18 cellular contexts compared by ENCODE assay signal in genomic region chr14:55433880-55434804, GRCh38. TPM values are rescaled to one million over a fixed set of nuclear protein-coding genes. Genes with fewer than 3 reads are reported as not detected.
DNase-seq lines count a peak whose midpoint lies in the region; ATAC-seq, FAIRE-seq and TF ChIP-seq lines count a peak whose summit lies in the region.
"Had no signal": no experiment of that assay in that cellular context is flagged by ENCODE, and none has a peak within 500 bp of the region (broad histone marks: within the 10 kb centered on the region; RNA-seq: fewer than 3 reads in every experiment).

No MANE protein-coding gene starts in this region.

- peak overlapping the region; percentile 91 to 92 for H3K27ac Mint-ChIP-seq in T-cell

- H3K4me1 ChIP-seq in HepG2 (ENCODE audit: insufficient read depth, low read length) (peaks cover 33% of the 10 kb centered on the region), right lobe of liver (no peaks in the 10 kb centered on the region), K562 (replicated peaks in 1 of 2; ENCODE audit: control insufficient read depth in 2 of 2, insufficient read depth in 2 of 2, low read length in 2 of 2) (no peaks in the 10 kb centered on the region; a peak in 1 of 5 replicates), heart left ventricle (peaks cover 0 to 2% (median 0%) of the 10 kb centered on the region in 12 donors), colonic mucosa (no peaks in the 10 kb centered on the region)
- H3K4me1 ChIP-seq: ascending aorta, esophagus muscularis mucosa, tibial nerve had no signal

- H3K79me2 ChIP-seq in HepG2 (ENCODE audit: insufficient read depth, low read length): no peaks in the 10 kb centered on the region
- no peaks in the 10 kb centered on the region for H3K79me2 ChIP-seq in K562 (ENCODE audit: control insufficient read depth, insufficient read depth, low read length)

- H3K36me3 ChIP-seq in HepG2 (replicated peaks in 1 of 2; ENCODE audit: control insufficient read depth in 1 of 2, insufficient read depth in 2 of 2, low read length in 2 of 2): no peaks in the 10 kb centered on the region
- H3K36me3 ChIP-seq in right lobe of liver: no peaks in the 10 kb centered on the region
- H3K36me3 ChIP-seq in K562 (ENCODE audit: control insufficient read depth, insufficient read depth, low read length): no peaks in the 10 kb centered on the region
- H3K36me3 ChIP-seq in heart left ventricle: no peaks in the 10 kb centered on the region
- H3K36me3 ChIP-seq in colonic mucosa: no peaks in the 10 kb centered on the region
- H3K36me3 ChIP-seq: ascending aorta, esophagus muscularis mucosa, heart right ventricle, tibial nerve had no signal

- no peak overlapping the region for H3K9ac ChIP-seq in HepG2 (ENCODE audit: insufficient read depth, low read depth, low read length)
- no peak overlapping the region for H3K9ac ChIP-seq in K562 (ENCODE audit: insufficient read depth in 1 of 2, low read depth in 2 of 2, low read length in 2 of 2)
- H3K9ac ChIP-seq in colonic mucosa (ENCODE audit: low read depth in 2 of 2, low read length in 2 of 2): no peak overlapping the region

- POLR2A ChIA-PET in HepG2 (lab: Yijun Ruan, JAX): no interaction called here
- POLR2A ChIA-PET in T-cell (lab: Charles Lee): interaction anchor here (0.5 to 0.7 kb wide), 4 partner anchors 13 to 574 kb away, joined by 3 to 7 read pairs (median 4); no protein-coding TSS in a partner anchor
- POLR2A ChIA-PET in K562 (lab: Yijun Ruan, JAX): interaction anchor here (0.7 kb wide), 1 partner anchor 20 kb away, joined by 3 read pairs; no protein-coding TSS in a partner anchor
- POLR2A ChIA-PET in GM10248 (lab: Yijun Ruan, JAX): no interaction called here

- H3K4me1 Mint-ChIP-seq in T-cell: peaks cover 34 to 41% (median 36%) of the 10 kb centered on the region in 3 donors

- in situ Hi-C loops in HepG2 (cut with HindIII; ENCODE audit: extremely low pct_ligation_motif_present, low pct_unique_long_range_greater_than_20kb): loop anchor here (5.0 to 25.0 kb wide), 3 partner anchors 222 to 1041 kb away; no protein-coding TSS in a partner anchor
- in situ Hi-C loops in K562 (cut with MboI): no loop called here

- no peak overlapping the region for H2AFZ ChIP-seq in HepG2 (ENCODE audit: low read length)
- H2AFZ ChIP-seq in K562 (ENCODE audit: low read depth, low read length): no peak overlapping the region

- no peaks in the 10 kb centered on the region for H3K36me3 Mint-ChIP-seq in T-cell

- peak overlapping the region; percentile 28 to 63 (median 43) for H3K4me3 Mint-ChIP-seq in T-cell

- H3K9me3 ChIP-seq in HepG2 (ENCODE audit: low read length) (no peaks in the 10 kb centered on the region), right lobe of liver (no peaks in the 10 kb centered on the region), K562 (replicated peaks; ENCODE audit: control insufficient read depth, insufficient read depth, low read depth, low read length) (no peaks in the 10 kb centered on the region), heart left ventricle (no peaks in the 10 kb centered on the region), colonic mucosa (no peaks in the 10 kb centered on the region)
- H3K9me3 ChIP-seq: ascending aorta, esophagus muscularis mucosa, heart right ventricle, tibial nerve had no signal

- no peak for FAIRE-seq in HepG2 (lab: Jason Lieb, UNC)
- FAIRE-seq in K562 (lab: Jason Lieb, UNC): no peak
- FAIRE-seq: kidney had no signal

- no peak for TF ChIP-seq EP300 in HepG2 (IDR thresholded peaks at IDR 0.05; ENCODE audit: low read depth in 2 of 2, low read length in 2 of 2)
- no peak for TF ChIP-seq EP300 in HepG2 (CRISPR knock-in tag; IDR thresholded peaks at IDR 0.05; ENCODE audit: borderline replicate concordance)
- no peak for TF ChIP-seq EP300 in K562 (IDR thresholded peaks at IDR 0.05; ENCODE audit: low read length)

- ATAC-seq in HepG2 (no peak; the same call in 1 of the 3 replicates), right lobe of liver (no peak), T-cell (replicated peaks in 1 of 4) (peak; percentile 29 to 54 (median 36)), K562 (no peak), heart left ventricle (no peak)
- ATAC-seq: heart right ventricle, right cardiac atrium had no signal

- H4K20me1 ChIP-seq in HepG2 (ENCODE audit: insufficient read depth, low read length) (no peaks in the 10 kb centered on the region), K562 (replicated peaks; ENCODE audit: control insufficient read depth, insufficient read depth, low read length) (no peaks in the 10 kb centered on the region)

- TF ChIP-seq POLR2A in HepG2 (IDR thresholded peaks at IDR 0.05; ENCODE audit: insufficient read depth in 1 of 2, low read depth in 2 of 2, low read length in 2 of 2) (no peak), right lobe of liver (IDR thresholded peaks at IDR 0.05) (no peak), K562 (conservative IDR thresholded peaks at IDR 0.05) (no peak), heart left ventricle (IDR thresholded peaks at IDR 0.05) (no peak)

- H3K27ac ChIP-seq in HepG2 (ENCODE audit: extremely low read length, insufficient read depth, low read length): no peak overlapping the region
- no peak overlapping the region for H3K27ac ChIP-seq in right lobe of liver
- H3K27ac ChIP-seq in K562 (ENCODE audit: extremely low read depth, low read depth, low read length): no peak overlapping the region
- no peak overlapping the region for H3K27ac ChIP-seq in heart left ventricle
- H3K27ac ChIP-seq in colonic mucosa: no peak overlapping the region
- H3K27ac ChIP-seq: ascending aorta, esophagus muscularis mucosa, heart right ventricle, tibial nerve had no signal

- CTCF ChIA-PET in HepG2 (lab: Yijun Ruan, JAX; ENCODE audit: low intra/inter-chr PET ratio, low total read pairs) (no interaction called here), T-cell (lab: Charles Lee) (interaction anchor here (0.6 to 1.3 kb wide), 5 partner anchors 12 to 1761 kb away, joined by 3 to 6 read pairs (median 4); no protein-coding TSS in a partner anchor), K562 (lab: Yijun Ruan, JAX; ENCODE audit: low intra/inter-chr PET ratio) (interaction anchor here (0.6 kb wide), 1 partner anchor 747 kb away, joined by 3 read pairs; no protein-coding TSS in a partner anchor), GM10248 (lab: Yijun Ruan, JAX) (interaction anchor here (0.9 to 8.4 kb wide), 5 partner anchors 12 to 1057 kb away, joined by 3 to 72 read pairs (median 6); no protein-coding TSS in a partner anchor)

- H3K4me2 ChIP-seq in HepG2 (ENCODE audit: low read depth, low read length): peak overlapping the region; percentile 41
- H3K4me2 ChIP-seq in K562 (ENCODE audit: insufficient read depth, low read length): no peak overlapping the region

- H3K4me3 ChIP-seq in HepG2 (replicated peaks in 1 of 3; ENCODE audit: insufficient read depth in 1 of 3, low read depth in 2 of 3, low read length in 3 of 3) (peak overlapping the region in 1 of 3 experiments; percentile 15; a peak in 1 of 6 replicates), right lobe of liver (no peak overlapping the region), K562 (no peak overlapping the region), heart left ventricle (no peak overlapping the region), colonic mucosa (no peak overlapping the region)
- H3K4me3 ChIP-seq: ascending aorta, esophagus muscularis mucosa, heart right ventricle, tibial nerve had no signal

- no peak for DNase-seq in HepG2 (ENCODE audit: low spot score)
- DNase-seq in right lobe of liver: no peak
- peak in 3 of 34 experiments; percentile 3 to 14 (median 5) for DNase-seq in T-cell
- no peak for DNase-seq in K562 (ENCODE audit: extremely low read depth in 1 of 4, low spot score in 3 of 4)
- DNase-seq in GM10248 (ENCODE audit: extremely low spot score): no peak
- no peak for DNase-seq in heart left ventricle
- DNase-seq in colonic mucosa: no peak
- DNase-seq in NCI-H1436 treated with DMSO at 0.1 percent for 48 hours (lab: John Stamatoyannopoulos, UW): no peak
- DNase-seq: heart right ventricle; kidney; NCI-H2171; right cardiac atrium; SIG-M5; stimulated activated CD8-positive, alpha-beta memory T cell treated with anti-CD3 and anti-CD28 coated beads, Interleukin-4, amount 100 ng/mL, for 48 hours had no signal

- intact Hi-C loops in HepG2 (cut with micrococcal nuclease; ENCODE audit: unreplicated experiment) (loop anchor here (10.0 kb wide), 2 partner anchors 159 to 221 kb away; partner anchors contain the start of gene FBXO34), right lobe of liver (cut with DNase I) (no loop called here), K562 (cut with micrococcal nuclease) (no loop called here), heart left ventricle (cut with DNase I) (loop anchor here in 5 of 10 donors (5.0 to 10.0 kb wide), 4 partner anchors 162 to 1041 kb away; partner anchors contain the start of gene FBXO34 (in 1 of the 5)), colonic mucosa (cut with DNase I) (loop anchor here (5.0 kb wide), 1 partner anchor 222 kb away; no protein-coding TSS in a partner anchor)

- no peaks in the 10 kb centered on the region for H3K9me1 ChIP-seq in K562 (ENCODE audit: control insufficient read depth, insufficient read depth, low read length)

- no peaks in the 10 kb centered on the region for H3K9me3 Mint-ChIP-seq in T-cell

- TF ChIP-seq CTCF in HepG2 (CRISPR knock-in tag; IDR thresholded peaks at IDR 0.05): no peak
- no peak for TF ChIP-seq CTCF in right lobe of liver (IDR thresholded peaks at IDR 0.05)
- no peak for TF ChIP-seq CTCF in K562 (IDR thresholded peaks at IDR 0.05 in 2 of 3, conservative IDR thresholded peaks at IDR 0.05 in 1 of 3; ENCODE audit: insufficient read depth in 2 of 3, low read depth in 1 of 3, low read length in 3 of 3)
- no peak for TF ChIP-seq CTCF in GM10248 (IDR thresholded peaks at IDR 0.05; ENCODE audit: control extremely low read depth, extremely low read depth, low read depth, missing control alignments)
- no peak for TF ChIP-seq CTCF in heart left ventricle (IDR thresholded peaks at IDR 0.05)
- no peak for TF ChIP-seq CTCF in colonic mucosa (IDR thresholded peaks at IDR 0.05)

- WGBS in HepG2 (ENCODE audit: low lambda C conversion rate): 0% methylated on average over 5 of the region's 6 CpGs
- WGBS in right lobe of liver (ENCODE audit: insufficient coverage, low coverage, low lambda C conversion rate, missing lambda C conversion rate): 37% methylated on average over 4 of the region's 6 CpGs
- WGBS in K562 (ENCODE audit: insufficient coverage, low coverage, missing lambda C conversion rate): 5% methylated on average over 6 of the region's 6 CpGs
- 63 to 73% (median 66%) methylated on average over 6 of the region's 6 CpGs for WGBS in heart left ventricle, 4 donors

- BruUV-seq in HepG2 (replicated peaks; lab: Mats Ljungman, UMichigan) (no TSS peak), K562 (replicated peaks; lab: Mats Ljungman, UMichigan) (no TSS peak)

- H3K27me3 ChIP-seq in HepG2 (ENCODE audit: control insufficient read depth in 1 of 2, insufficient read depth in 2 of 2, low read length in 2 of 2) (no peaks in the 10 kb centered on the region), right lobe of liver (no peaks in the 10 kb centered on the region), K562 (ENCODE audit: control insufficient read depth in 2 of 2, insufficient read depth in 2 of 2, low read length in 2 of 2) (no peaks in the 10 kb centered on the region; a peak in 1 of 5 replicates), heart left ventricle (peaks cover 0 to 13% (median 0%) of the 10 kb centered on the region in 9 donors), colonic mucosa (no peaks in the 10 kb centered on the region)
- H3K27me3 ChIP-seq: ascending aorta, tibial nerve had no signal

- no peak for TF ChIP-seq RAD21 in HepG2 (CRISPR knock-in tag; IDR thresholded peaks at IDR 0.05)
- TF ChIP-seq RAD21 in K562 (CRISPR knock-in tag; conservative IDR thresholded peaks at IDR 0.05 in 1 of 2, IDR thresholded peaks at IDR 0.05 in 1 of 2): no peak

- no peaks in the 10 kb centered on the region for H3K27me3 Mint-ChIP-seq in T-cell

RNA-seq across cellular contexts. Expression of gene TBPL2, which starts 6.3 kb away (rescaled TPM):
- total RNA-seq in HepG2 (2016; rRNA removed; fragmentation: Illumina TruSeq; extraction: Trizol) (not detected in 2 replicates), right lobe of liver (not detected), T-cell (not detected), K562 (2014; rRNA removed) (not detected in 2 replicates), K562 (2014; rRNA removed; fragmentation: Illumina TruSeq; extraction: Trizol) (not detected in 2 replicates), K562 (2015; rRNA removed; fragmentation: Illumina TruSeq; extraction: Trizol) (not detected in 2 replicates), K562 (2021) (not detected in 2 replicates), heart left ventricle (not detected), colonic mucosa (under 1 TPM in 1 of 2 donors, not detected in 1; 0.12 TPM)
- total RNA-seq in HepG2 (2016; cell fraction: cytosol; rRNA removed; fragmentation: Illumina TruSeq; extraction: Trizol; ENCODE audit: low read depth): not detected in 2 replicates
- not detected in 2 replicates for total RNA-seq in HepG2 (2016; cell fraction: insoluble cytoplasmic fraction; rRNA removed; fragmentation: Illumina TruSeq; extraction: Trizol)
- total RNA-seq in HepG2 (2016; cell fraction: membrane; rRNA removed; fragmentation: Illumina TruSeq; extraction: Trizol): not detected in 2 replicates
- not detected in 2 replicates for total RNA-seq in HepG2 (2016; cell fraction: nucleus; rRNA removed; fragmentation: Illumina TruSeq; extraction: Trizol)
- polyA plus RNA-seq in HepG2 (2011; rRNA removed) (not detected in 2 replicates), K562 (2011; rRNA removed) (not detected in 2 replicates), K562 (2014; fragmentation: Illumina TruSeq; extraction: Trizol) (not detected in 2 replicates), K562 (2014; fragmentation: Nextera tagmentation; extraction: Ambion mirVana) (not detected), K562 (2014; rRNA removed) (not detected in 2 replicates), heart left ventricle (not detected)
- not detected in 2 replicates for polyA plus RNA-seq in HepG2 (2011; cell fraction: cytosol; rRNA removed)
- not detected in 2 replicates for polyA plus RNA-seq in HepG2 (2011; cell fraction: nucleus; rRNA removed)
- 0.12 TPM in 1 of 2 replicates, not detected in the other for polyA plus RNA-seq in HepG2 (2012)
- not detected in 2 replicates for polyA plus RNA-seq in HepG2 (2016; cell fraction: cytosol; fragmentation: Illumina TruSeq; extraction: Trizol; ENCODE audit: low read depth)
- polyA plus RNA-seq in HepG2 (2016; cell fraction: insoluble cytoplasmic fraction; fragmentation: Illumina TruSeq; extraction: Trizol; ENCODE audit: low read depth): not detected in 2 replicates
- polyA plus RNA-seq in HepG2 (2016; cell fraction: membrane; fragmentation: Illumina TruSeq; extraction: Trizol; ENCODE audit: low read depth): not detected in 2 replicates
- polyA plus RNA-seq in HepG2 (2016; cell fraction: nucleus; fragmentation: Illumina TruSeq; extraction: Trizol; ENCODE audit: insufficient read depth, low read depth): not detected in 2 replicates
- polyA minus RNA-seq in HepG2 (2011; rRNA and poly(A)+ RNA removed; ENCODE audit: low replicate concordance): 0.08 TPM in 1 of 2 replicates, not detected in the other
- not detected in 2 replicates for polyA minus RNA-seq in HepG2 (2011; cell fraction: cytosol; rRNA and poly(A)+ RNA removed)
- polyA minus RNA-seq in HepG2 (2011; cell fraction: nucleus; rRNA and poly(A)+ RNA removed): not detected in 2 replicates
- total RNA-seq in K562 (2011; cell fraction: chromatin; rRNA removed; ENCODE audit: low replicate concordance): not detected in 2 replicates
- total RNA-seq in K562 (2011; cell fraction: nucleolus; rRNA removed): not detected in 2 replicates
- total RNA-seq in K562 (2011; cell fraction: nucleoplasm; rRNA removed): not detected in 2 replicates
- not detected in 2 replicates for polyA plus RNA-seq in K562 (2011; cell fraction: cytosol; rRNA removed)
- polyA plus RNA-seq in K562 (2011; cell fraction: nucleus; rRNA removed): not detected in 2 replicates
- polyA plus RNA-seq in K562 (2012): not detected in 2 replicates
- polyA minus RNA-seq in K562 (2011; rRNA and poly(A)+ RNA removed): not detected in 2 replicates
- polyA minus RNA-seq in K562 (2011; cell fraction: cytosol; rRNA and poly(A)+ RNA removed): not detected in 2 replicates
- polyA minus RNA-seq in K562 (2011; cell fraction: nucleus; rRNA and poly(A)+ RNA removed): not detected in 2 replicates
- total RNA-seq: ascending aorta, esophagus muscularis mucosa, heart right ventricle, kidney, mesenteric fat pad, right cardiac atrium had no signal
- polyA plus RNA-seq: heart right ventricle, right cardiac atrium had no signal

RNA-seq across cellular contexts. Expression of gene ATG14, which starts 22.5 kb away (rescaled TPM):
- total RNA-seq in HepG2 (2016; rRNA removed; fragmentation: Illumina TruSeq; extraction: Trizol) (9.1 and 9.9 TPM in 2 replicates), right lobe of liver (1 to 10 TPM; 4.0 to 4.7 (median 4.2) TPM), T-cell (10 to 100 TPM; 13.2 to 18.1 (median 17.3) TPM), K562 (2014; rRNA removed) (2.8 and 3.8 TPM in 2 replicates), K562 (2014; rRNA removed; fragmentation: Illumina TruSeq; extraction: Trizol) (3.5 and 4.4 TPM in 2 replicates), K562 (2015; rRNA removed; fragmentation: Illumina TruSeq; extraction: Trizol) (3.7 and 3.8 TPM in 2 replicates), K562 (2021) (2.6 and 3.4 TPM in 2 replicates), heart left ventricle (10 to 100 TPM in 8 of 9 donors, 1 to 10 TPM in 1; 8.7 to 16.2 (median 12.9) TPM), colonic mucosa (1 to 10 TPM; 5.4 to 7.2 TPM)
- 1.7 and 1.9 TPM in 2 replicates for total RNA-seq in HepG2 (2016; cell fraction: cytosol; rRNA removed; fragmentation: Illumina TruSeq; extraction: Trizol; ENCODE audit: low read depth)
- total RNA-seq in HepG2 (2016; cell fraction: insoluble cytoplasmic fraction; rRNA removed; fragmentation: Illumina TruSeq; extraction: Trizol): 9.5 and 11.3 TPM in 2 replicates
- total RNA-seq in HepG2 (2016; cell fraction: membrane; rRNA removed; fragmentation: Illumina TruSeq; extraction: Trizol): 4.6 and 5.4 TPM in 2 replicates
- 10.3 and 13.4 TPM in 2 replicates for total RNA-seq in HepG2 (2016; cell fraction: nucleus; rRNA removed; fragmentation: Illumina TruSeq; extraction: Trizol)
- polyA plus RNA-seq in HepG2 (2011; rRNA removed) (6.2 and 7.2 TPM in 2 replicates), K562 (2011; rRNA removed) (3.1 and 4.1 TPM in 2 replicates), K562 (2014; fragmentation: Illumina TruSeq; extraction: Trizol) (3.1 and 3.6 TPM in 2 replicates), K562 (2014; fragmentation: Nextera tagmentation; extraction: Ambion mirVana) (under 1 TPM; 0.55 to 0.99 TPM), K562 (2014; rRNA removed) (2.6 and 4.2 TPM in 2 replicates), heart left ventricle (1 to 10 TPM; 5.9 to 9.1 TPM)
- polyA plus RNA-seq in HepG2 (2011; cell fraction: cytosol; rRNA removed): 2.5 and 3.1 TPM in 2 replicates
- 13.5 and 13.6 TPM in 2 replicates for polyA plus RNA-seq in HepG2 (2011; cell fraction: nucleus; rRNA removed)
- 4.9 and 6.8 TPM in 2 replicates for polyA plus RNA-seq in HepG2 (2012)
- 0.62 and 0.65 TPM in 2 replicates for polyA plus RNA-seq in HepG2 (2016; cell fraction: cytosol; fragmentation: Illumina TruSeq; extraction: Trizol; ENCODE audit: low read depth)
- 6.5 and 7.1 TPM in 2 replicates for polyA plus RNA-seq in HepG2 (2016; cell fraction: insoluble cytoplasmic fraction; fragmentation: Illumina TruSeq; extraction: Trizol; ENCODE audit: low read depth)
- polyA plus RNA-seq in HepG2 (2016; cell fraction: membrane; fragmentation: Illumina TruSeq; extraction: Trizol; ENCODE audit: low read depth): 1.6 and 1.8 TPM in 2 replicates
- polyA plus RNA-seq in HepG2 (2016; cell fraction: nucleus; fragmentation: Illumina TruSeq; extraction: Trizol; ENCODE audit: insufficient read depth, low read depth): 22.2 and 22.7 TPM in 2 replicates
- polyA minus RNA-seq in HepG2 (2011; rRNA and poly(A)+ RNA removed; ENCODE audit: low replicate concordance): 7.4 and 8.6 TPM in 2 replicates
- polyA minus RNA-seq in HepG2 (2011; cell fraction: cytosol; rRNA and poly(A)+ RNA removed): 5.1 and 6.0 TPM in 2 replicates
- 12.6 and 12.9 TPM in 2 replicates for polyA minus RNA-seq in HepG2 (2011; cell fraction: nucleus; rRNA and poly(A)+ RNA removed)
- total RNA-seq in K562 (2011; cell fraction: chromatin; rRNA removed; ENCODE audit: low replicate concordance): 5.2 and 10.8 TPM in 2 replicates
- total RNA-seq in K562 (2011; cell fraction: nucleolus; rRNA removed): 2.8 and 3.7 TPM in 2 replicates
- total RNA-seq in K562 (2011; cell fraction: nucleoplasm; rRNA removed): 6.0 and 9.4 TPM in 2 replicates
- 1.3 and 2.0 TPM in 2 replicates for polyA plus RNA-seq in K562 (2011; cell fraction: cytosol; rRNA removed)
- 6.3 and 6.7 TPM in 2 replicates for polyA plus RNA-seq in K562 (2011; cell fraction: nucleus; rRNA removed)
- 2.1 and 2.2 TPM in 2 replicates for polyA plus RNA-seq in K562 (2012)
- polyA minus RNA-seq in K562 (2011; rRNA and poly(A)+ RNA removed): 4.4 and 4.5 TPM in 2 replicates
- 1.7 and 1.9 TPM in 2 replicates for polyA minus RNA-seq in K562 (2011; cell fraction: cytosol; rRNA and poly(A)+ RNA removed)
- polyA minus RNA-seq in K562 (2011; cell fraction: nucleus; rRNA and poly(A)+ RNA removed): 3.0 and 3.3 TPM in 2 replicates

Comparison
In these comparisons a context has a peak if more than half of its experiments do, and no peak if none do; other contexts are left out.
1. intact Hi-C loops: an anchor here in HepG2 (10.0 kb wide) and colonic mucosa (5.0 kb wide); none called in right lobe of liver and K562.
2. ATAC-seq: peak in T-cell (4 of 4); none in HepG2 (single experiment), right lobe of liver (0 of 4), K562 (single experiment) and heart left ventricle (0 of 4).
3. POLR2A ChIA-PET loops: an anchor here in T-cell (0.5 to 0.7 kb wide) and K562 (0.7 kb wide); none called in HepG2 and GM10248.
4. Of the 241 proteins assayed by ChIP-seq in both HepG2 and K562: peak only in HepG2: MAFK; only in K562: none; in both: none; in neither: 240.